3 cellular contexts compared by ENCODE assay signal in the genomic region with DNA sequence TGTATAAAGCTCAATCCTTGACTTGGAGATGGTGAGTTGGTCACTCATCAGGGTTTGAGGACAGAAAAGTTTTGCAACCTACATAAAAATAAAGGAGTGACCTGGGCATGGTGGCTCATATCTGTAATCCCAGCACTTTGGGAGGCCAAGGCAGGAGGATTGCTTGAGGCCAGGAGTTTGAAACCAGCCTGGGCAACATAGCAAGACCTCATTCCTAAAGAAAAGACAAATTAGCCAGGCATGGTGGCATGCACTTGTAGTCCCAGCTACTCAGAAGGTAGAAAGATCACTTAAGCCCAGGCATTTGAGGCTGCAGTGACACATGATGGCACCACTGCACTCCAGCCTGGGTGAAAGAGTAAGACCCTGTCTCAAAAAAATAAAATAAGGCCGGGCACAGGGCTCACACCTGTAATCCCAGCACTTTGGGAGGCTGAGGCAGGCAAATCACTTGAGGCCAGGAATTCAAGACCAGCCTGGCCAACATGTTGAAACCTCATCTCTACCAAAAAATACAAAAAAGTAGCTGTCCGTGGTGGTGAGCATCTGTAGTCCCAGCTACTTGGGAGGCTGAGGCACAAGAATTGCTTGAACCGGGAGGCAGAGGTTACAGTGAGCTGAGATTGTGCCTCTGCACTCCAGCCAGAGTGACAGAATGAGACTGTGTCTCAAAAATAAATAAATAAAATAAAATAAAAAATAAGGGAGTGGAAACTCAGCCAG.
TF ChIP-seq lines count a peak whose summit lies in the region.

No MANE protein-coding gene starts in this region.

TF ChIP-seq in A549, 52 proteins besides CTCF, POLR2A, EP300 and RAD21:
- TF ChIP-seq, protein P1, sequence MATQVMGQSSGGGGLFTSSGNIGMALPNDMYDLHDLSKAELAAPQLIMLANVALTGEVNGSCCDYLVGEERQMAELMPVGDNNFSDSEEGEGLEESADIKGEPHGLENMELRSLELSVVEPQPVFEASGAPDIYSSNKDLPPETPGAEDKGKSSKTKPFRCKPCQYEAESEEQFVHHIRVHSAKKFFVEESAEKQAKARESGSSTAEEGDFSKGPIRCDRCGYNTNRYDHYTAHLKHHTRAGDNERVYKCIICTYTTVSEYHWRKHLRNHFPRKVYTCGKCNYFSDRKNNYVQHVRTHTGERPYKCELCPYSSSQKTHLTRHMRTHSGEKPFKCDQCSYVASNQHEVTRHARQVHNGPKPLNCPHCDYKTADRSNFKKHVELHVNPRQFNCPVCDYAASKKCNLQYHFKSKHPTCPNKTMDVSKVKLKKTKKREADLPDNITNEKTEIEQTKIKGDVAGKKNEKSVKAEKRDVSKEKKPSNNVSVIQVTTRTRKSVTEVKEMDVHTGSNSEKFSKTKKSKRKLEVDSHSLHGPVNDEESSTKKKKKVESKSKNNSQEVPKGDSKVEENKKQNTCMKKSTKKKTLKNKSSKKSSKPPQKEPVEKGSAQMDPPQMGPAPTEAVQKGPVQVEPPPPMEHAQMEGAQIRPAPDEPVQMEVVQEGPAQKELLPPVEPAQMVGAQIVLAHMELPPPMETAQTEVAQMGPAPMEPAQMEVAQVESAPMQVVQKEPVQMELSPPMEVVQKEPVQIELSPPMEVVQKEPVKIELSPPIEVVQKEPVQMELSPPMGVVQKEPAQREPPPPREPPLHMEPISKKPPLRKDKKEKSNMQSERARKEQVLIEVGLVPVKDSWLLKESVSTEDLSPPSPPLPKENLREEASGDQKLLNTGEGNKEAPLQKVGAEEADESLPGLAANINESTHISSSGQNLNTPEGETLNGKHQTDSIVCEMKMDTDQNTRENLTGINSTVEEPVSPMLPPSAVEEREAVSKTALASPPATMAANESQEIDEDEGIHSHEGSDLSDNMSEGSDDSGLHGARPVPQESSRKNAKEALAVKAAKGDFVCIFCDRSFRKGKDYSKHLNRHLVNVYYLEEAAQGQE (IDR thresholded peaks at IDR 0.05), result peak; percentile 46; the same call in 1 of the 2 replicates

TF ChIP-seq in GM23338, 12 proteins besides CTCF, POLR2A, EP300 and RAD21:
- TF ChIP-seq, protein P1 (IDR thresholded peaks at IDR 0.05; ENCODE audit: unreplicated experiment), result peak; percentile 43

TF ChIP-seq in HepG2, 621 proteins besides CTCF, POLR2A, EP300 and RAD21:
- TF ChIP-seq ZMYM3 (CRISPR knock-in tag; IDR thresholded peaks at IDR 0.05) (0 out of 2 replicates have a peak, but pooled peaks have one; percentile 25), ZNF121 (CRISPR knock-in tag; IDR thresholded peaks at IDR 0.05) (peak; percentile 76), MIER2 (CRISPR knock-in tag; IDR thresholded peaks at IDR 0.05) (0 out of 2 replicates have a peak, but pooled peaks have one; percentile 25)
- TF ChIP-seq, protein P2, sequence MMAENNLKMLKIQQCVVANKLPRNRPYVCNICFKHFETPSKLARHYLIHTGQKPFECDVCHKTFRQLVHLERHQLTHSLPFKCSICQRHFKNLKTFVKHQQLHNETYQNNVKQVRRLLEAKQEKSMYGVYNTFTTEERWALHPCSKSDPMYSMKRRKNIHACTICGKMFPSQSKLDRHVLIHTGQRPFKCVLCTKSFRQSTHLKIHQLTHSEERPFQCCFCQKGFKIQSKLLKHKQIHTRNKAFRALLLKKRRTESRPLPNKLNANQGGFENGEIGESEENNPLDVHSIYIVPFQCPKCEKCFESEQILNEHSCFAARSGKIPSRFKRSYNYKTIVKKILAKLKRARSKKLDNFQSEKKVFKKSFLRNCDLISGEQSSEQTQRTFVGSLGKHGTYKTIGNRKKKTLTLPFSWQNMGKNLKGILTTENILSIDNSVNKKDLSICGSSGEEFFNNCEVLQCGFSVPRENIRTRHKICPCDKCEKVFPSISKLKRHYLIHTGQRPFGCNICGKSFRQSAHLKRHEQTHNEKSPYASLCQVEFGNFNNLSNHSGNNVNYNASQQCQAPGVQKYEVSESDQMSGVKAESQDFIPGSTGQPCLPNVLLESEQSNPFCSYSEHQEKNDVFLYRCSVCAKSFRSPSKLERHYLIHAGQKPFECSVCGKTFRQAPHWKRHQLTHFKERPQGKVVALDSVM (CRISPR knock-in tag; IDR thresholded peaks at IDR 0.05), result peak; percentile 84
- TF ChIP-seq, protein P1 (IDR thresholded peaks at IDR 0.05; ENCODE audit: borderline replicate concordance in 1 of 2, low read depth in 1 of 2, low read length in 2 of 2), result peak in 1 of 2 experiments; percentile 79; a peak in 2 of 4 replicates
